In genomic region chr1:63793741-63794240, GRCh38 we compare ENCODE assay signal across 26 cellular contexts. TPM values are rescaled to one million over a fixed set of nuclear protein-coding genes. Genes with fewer than 3 reads are reported as not detected.
"Had no signal": no experiment of that assay in that cellular context is flagged by ENCODE, and none has a peak within 500 bp of the region (broad histone marks: within the 10 kb centered on the region; RNA-seq: fewer than 3 reads in every experiment).

No MANE protein-coding gene starts in this region.

- DNase-seq: activated CD4-positive, alpha-beta T cell treated with anti-CD3 and anti-CD28 coated beads for 4 hours; activated CD4-positive, alpha-beta T cell treated with anti-CD3 and anti-CD28 coated beads, Interleukin-2, amount 50 U/mL, for 4 hours; activated naive CD4-positive, alpha-beta T cell; activated T-cell treated with anti-CD3 and anti-CD28 coated beads for 4 hours; activated T-cell treated with anti-CD3 and anti-CD28 coated beads, Interleukin-2, amount 50 U/mL, for 72 hours; anterior cingulate cortex; effector memory CD4-positive, alpha-beta T cell; erythroblast; gastrocnemius medialis; glutamatergic neuron; left cardiac atrium; naive thymus-derived CD8-positive, alpha-beta T cell; retina; stimulated activated CD4-positive, alpha-beta T cell treated with anti-CD3 and anti-CD28 coated beads, Interleukin-12 subunit alpha, Interleukin-12 subunit beta, amount 100 ng/mL, for 4 hours; stimulated activated CD4-positive, alpha-beta T cell treated with anti-CD3 and anti-CD28 coated beads, Interleukin-4, amount 100 ng/mL, for 1 hour; stimulated activated naive CD8-positive, alpha-beta T cell treated with anti-CD3 and anti-CD28 coated beads, Interleukin-15, amount 100 ng/mL, for 72 hours; T-helper 2 cell; thyroid gland had no signal

- FAIRE-seq: bronchial epithelial cell, colon, keratinocyte had no signal

- H3K4me1 Mint-ChIP-seq: central memory CD8-positive, alpha-beta T cell; stimulated activated naive CD8-positive, alpha-beta T cell treated with anti-CD3 and anti-CD28 coated beads, Interleukin-15, amount 100 ng/mL, for 72 hours had no signal

- H3K4me3 ChIP-seq: gastrocnemius medialis, prostate gland, skin epidermis, thyroid gland had no signal

- H3K4me1 ChIP-seq: prostate gland had no signal

- H3K27me3 ChIP-seq: gastrocnemius medialis had no signal

- ATAC-seq: activated naive CD4-positive, alpha-beta T cell treated with anti-CD3 and anti-CD28 coated beads, Interleukin-2, amount 50 U/mL, for 72 hours; activated T-cell treated with anti-CD3 and anti-CD28 coated beads, Interleukin-2, amount 50 U/mL, for 72 hours; gastrocnemius medialis; left cardiac atrium; naive thymus-derived CD8-positive, alpha-beta T cell; sciatic nerve; stimulated activated naive CD8-positive, alpha-beta T cell treated with anti-CD3 and anti-CD28 coated beads, Interleukin-15, amount 100 ng/mL, for 72 hours had no signal

- H3K36me3 ChIP-seq: gastrocnemius medialis, prostate gland, thyroid gland had no signal

- H3K9me3 ChIP-seq: gastrocnemius medialis, prostate gland, thyroid gland had no signal

- H3K4me3 Mint-ChIP-seq: activated T-cell treated with anti-CD3 and anti-CD28 coated beads, Interleukin-2, amount 50 U/mL, for 72 hours; central memory CD8-positive, alpha-beta T cell; naive thymus-derived CD8-positive, alpha-beta T cell; stimulated activated naive CD8-positive, alpha-beta T cell treated with anti-CD3 and anti-CD28 coated beads, Interleukin-15, amount 100 ng/mL, for 72 hours had no signal

- H3K36me3 Mint-ChIP-seq: activated naive CD4-positive, alpha-beta T cell treated with anti-CD3 and anti-CD28 coated beads, Interleukin-2, amount 50 U/mL, for 72 hours; naive thymus-derived CD8-positive, alpha-beta T cell had no signal

- H3K27ac ChIP-seq: gastrocnemius medialis, prostate gland, skin epidermis, thyroid gland had no signal

- H3K9me3 Mint-ChIP-seq: activated naive CD4-positive, alpha-beta T cell treated with anti-CD3 and anti-CD28 coated beads, Interleukin-2, amount 50 U/mL, for 72 hours; activated T-cell treated with anti-CD3 and anti-CD28 coated beads, Interleukin-2, amount 50 U/mL, for 72 hours; central memory CD8-positive, alpha-beta T cell; naive thymus-derived CD8-positive, alpha-beta T cell; stimulated activated naive CD8-positive, alpha-beta T cell treated with anti-CD3 and anti-CD28 coated beads, Interleukin-15, amount 100 ng/mL, for 72 hours had no signal

- H3K27ac Mint-ChIP-seq: activated naive CD4-positive, alpha-beta T cell treated with anti-CD3 and anti-CD28 coated beads, Interleukin-2, amount 50 U/mL, for 72 hours; activated T-cell treated with anti-CD3 and anti-CD28 coated beads, Interleukin-2, amount 50 U/mL, for 72 hours; naive thymus-derived CD8-positive, alpha-beta T cell; stimulated activated naive CD8-positive, alpha-beta T cell treated with anti-CD3 and anti-CD28 coated beads, Interleukin-15, amount 100 ng/mL, for 72 hours had no signal

RNA-seq across cellular contexts. Expression of gene ROR1, which starts 20.0 kb away (rescaled TPM):
- polyA plus RNA-seq: naive thymus-derived CD8-positive, alpha-beta T cell had no signal
